In genomic region chr13:98406475-98406874, GRCh38 we compare ENCODE assay signal across 17 cellular contexts.
"Had no signal": no experiment of that assay in that cellular context is flagged by ENCODE, and none has a peak within 500 bp of the region (broad histone marks: within the 10 kb centered on the region; RNA-seq: fewer than 3 reads in every experiment).

No MANE protein-coding gene starts in this region.

- FAIRE-seq: colon had no signal

- H3K27ac ChIP-seq: adrenal gland, left ventricle myocardium inferior, right atrium auricular region, skin epidermis, tibial artery, uterus had no signal

- H3K36me3 ChIP-seq: adrenal gland, uterus had no signal

- H3K4me1 ChIP-seq: left ventricle myocardium inferior, right atrium auricular region, tibial artery, uterus had no signal

- H3K27me3 ChIP-seq: adrenal gland, right atrium auricular region, tibial artery, uterus had no signal

- H3K9me3 ChIP-seq: adrenal gland, left ventricle myocardium inferior, right atrium auricular region, tibial artery, uterus had no signal

- H3K4me3 ChIP-seq: adrenal gland, left ventricle myocardium inferior, right atrium auricular region, skin epidermis, tibial artery, uterus had no signal

- ATAC-seq: activated CD8-positive, alpha-beta memory T cell treated with anti-CD3 and anti-CD28 coated beads, Interleukin-2, amount 10 ng/mL, durations not matched to agents 7 days and 5 days; esophagus mucosa; stimulated activated naive B cell treated with anti-CD40 and anti-IgM and Interleukin-4, amounts not matched to agents 10 μg/mL and 1 μg/mL and 100 μg/mL, for 72 hours had no signal

- DNase-seq: activated CD4-positive, alpha-beta memory T cell treated with anti-CD3 and anti-CD28 coated beads for 36 hours; activated CD8-positive, alpha-beta memory T cell treated with anti-CD3 and anti-CD28 coated beads, Interleukin-2, amount 10 ng/mL, durations not matched to agents 7 days and 5 days; activated effector memory CD4-positive, alpha-beta T cell treated with Interleukin-2 at 50 U/mL for 16 hours; activated T-cell treated with anti-CD3 and anti-CD28 coated beads, Interleukin-2, amount 50 U/mL, for 24 hours; adrenal gland; caudate nucleus; left ventricle myocardium inferior; naive B cell; stimulated activated CD4-positive, alpha-beta T cell treated with anti-CD3 and anti-CD28 coated beads, Interleukin-15, amount 100 ng/mL, for 24 hours; stimulated activated CD4-positive, alpha-beta T cell treated with anti-CD3 and anti-CD28 coated beads, Interleukin-4, amount 100 ng/mL, for 1 hour; stimulated activated naive B cell treated with anti-CD40 and anti-IgM and Interleukin-4, amounts not matched to agents 10 μg/mL and 1 μg/mL and 100 μg/mL, for 72 hours; tibial artery; uterus had no signal
